Comparison of ENCODE assay signal across 1 cellular context in genomic region chr6:41098366-41098765, GRCh38.
TF ChIP-seq lines count a peak whose summit lies in the region.

No MANE protein-coding gene starts in this region.

TF ChIP-seq in GM12878, 131 proteins besides CTCF, POLR2A, EP300 and RAD21:
- no peak for TF ChIP-seq TCF7 (IDR thresholded peaks at IDR 0.05; ENCODE audit: borderline replicate concordance)
- TF ChIP-seq LARP7 (IDR thresholded peaks at IDR 0.05): no peak
- TF ChIP-seq RB1 (IDR thresholded peaks at IDR 0.05; ENCODE audit: borderline replicate concordance): no peak
- no peak for TF ChIP-seq SMAD5 (IDR thresholded peaks at IDR 0.05; ENCODE audit: low read depth)
- TF ChIP-seq BMI1 (IDR thresholded peaks at IDR 0.05; ENCODE audit: borderline replicate concordance): no peak
- no peak for TF ChIP-seq GATAD2B (conservative IDR thresholded peaks at IDR 0.05; ENCODE audit: low read depth)
- TF ChIP-seq, protein P1, sequence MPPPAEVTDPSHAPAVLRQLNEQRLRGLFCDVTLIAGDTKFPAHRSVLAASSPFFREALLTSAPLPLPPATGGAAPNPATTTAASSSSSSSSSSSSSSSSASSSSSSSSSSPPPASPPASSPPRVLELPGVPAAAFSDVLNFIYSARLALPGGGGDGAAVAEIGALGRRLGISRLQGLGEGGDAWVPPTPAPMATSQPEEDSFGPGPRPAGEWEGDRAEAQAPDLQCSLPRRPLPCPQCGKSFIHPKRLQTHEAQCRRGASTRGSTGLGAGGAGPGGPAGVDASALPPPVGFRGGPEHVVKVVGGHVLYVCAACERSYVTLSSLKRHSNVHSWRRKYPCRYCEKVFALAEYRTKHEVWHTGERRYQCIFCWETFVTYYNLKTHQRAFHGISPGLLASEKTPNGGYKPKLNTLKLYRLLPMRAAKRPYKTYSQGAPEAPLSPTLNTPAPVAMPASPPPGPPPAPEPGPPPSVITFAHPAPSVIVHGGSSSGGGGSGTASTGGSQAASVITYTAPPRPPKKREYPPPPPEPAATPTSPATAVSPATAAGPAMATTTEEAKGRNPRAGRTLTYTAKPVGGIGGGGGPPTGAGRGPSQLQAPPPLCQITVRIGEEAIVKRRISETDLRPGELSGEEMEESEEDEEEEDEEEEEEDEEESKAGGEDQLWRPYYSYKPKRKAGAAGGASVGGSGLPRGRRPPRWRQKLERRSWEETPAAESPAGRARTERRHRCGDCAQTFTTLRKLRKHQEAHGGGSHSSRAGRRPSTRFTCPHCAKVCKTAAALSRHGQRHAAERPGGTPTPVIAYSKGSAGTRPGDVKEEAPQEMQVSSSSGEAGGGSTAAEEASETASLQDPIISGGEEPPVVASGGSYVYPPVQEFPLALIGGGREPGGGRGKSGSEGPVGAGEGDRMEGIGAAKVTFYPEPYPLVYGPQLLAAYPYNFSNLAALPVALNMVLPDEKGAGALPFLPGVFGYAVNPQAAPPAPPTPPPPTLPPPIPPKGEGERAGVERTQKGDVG (CRISPR knock-in tag; IDR thresholded peaks at IDR 0.05): no peak
- no peak for TF ChIP-seq FOS (IDR thresholded peaks at IDR 0.05; ENCODE audit: borderline replicate concordance, extremely low read depth, insufficient read length)
- TF ChIP-seq, protein P2, sequence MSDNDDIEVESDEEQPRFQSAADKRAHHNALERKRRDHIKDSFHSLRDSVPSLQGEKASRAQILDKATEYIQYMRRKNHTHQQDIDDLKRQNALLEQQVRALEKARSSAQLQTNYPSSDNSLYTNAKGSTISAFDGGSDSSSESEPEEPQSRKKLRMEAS (IDR thresholded peaks at IDR 0.05; ENCODE audit: low read depth, low read length): no peak
- no peak for TF ChIP-seq JUNB (IDR thresholded peaks at IDR 0.05)
- TF ChIP-seq IKZF1 (conservative IDR thresholded peaks at IDR 0.05): no peak
